In the genomic region with DNA sequence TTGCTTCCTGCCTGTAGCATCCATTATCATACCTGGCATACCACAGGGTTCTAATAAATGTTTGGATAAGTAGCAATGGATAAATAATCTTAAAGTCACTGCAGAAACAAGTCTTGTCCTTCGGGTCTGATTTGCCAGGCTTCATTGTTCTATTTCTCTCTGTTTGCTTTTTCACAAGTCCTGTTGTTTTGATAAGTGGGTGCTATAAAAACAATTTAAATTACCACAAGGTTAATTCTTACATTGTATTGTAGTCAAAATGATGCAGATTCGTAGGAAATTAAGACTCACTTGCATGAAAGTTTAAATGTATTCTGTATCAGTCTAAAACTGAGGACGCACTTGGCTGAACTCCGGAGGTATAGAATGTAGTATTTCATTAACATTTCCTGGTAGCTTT, we compare ENCODE assay signal across 14 cellular contexts.
A peak's percentile ranks its signal among the peaks of the same experiment; 100 is the strongest.
DNase-seq lines count a peak whose midpoint lies in the region; TF ChIP-seq lines count a peak whose summit lies in the region.
"Had no signal": no experiment of that assay in that cellular context is flagged by ENCODE, and none has a peak within 500 bp of the region (broad histone marks: within the 10 kb centered on the region; RNA-seq: fewer than 3 reads in every experiment).

No MANE protein-coding gene starts in this region.

- peaks cover 21% of the 10 kb centered on the region for H3K4me1 Mint-ChIP-seq in Calu3 (ENCODE audit: low read depth, unreplicated experiment)
- H3K4me1 Mint-ChIP-seq: CD4-positive, alpha-beta memory T cell had no signal

- no peaks in the 10 kb centered on the region for H3K9me3 ChIP-seq in adrenal gland (replicated peaks in 1 of 3)

- H4K5ac ChIP-seq in mesendoderm (ENCODE audit: low read length): no peak overlapping the region

- H3K27ac ChIP-seq in mesendoderm (ENCODE audit: low read depth, low read length) (no peak overlapping the region), adrenal gland (no peak overlapping the region)
- H3K27ac ChIP-seq: GM23248 had no signal

- WGBS in mesendoderm (ENCODE audit: extremely low coverage, insufficient coverage, low lambda C conversion rate): no CpG with 5 or more reads among the region's 4 CpGs
- 60 to 68% (median 63%) methylated on average over 4 of the region's 4 CpGs for WGBS in adrenal gland, 4 donors

- no peaks in the 10 kb centered on the region for H3K79me2 ChIP-seq in mesendoderm (ENCODE audit: control insufficient read depth, insufficient read depth, low read length)

- no peak overlapping the region for H3K9ac ChIP-seq in mesendoderm (ENCODE audit: low read length)
- H3K9ac ChIP-seq: GM23248 had no signal

- no peak for TF ChIP-seq POLR2A in adrenal gland (IDR thresholded peaks at IDR 0.05)

- H3K4me3 ChIP-seq in mesendoderm (ENCODE audit: low read length): no peak overlapping the region
- H3K4me3 ChIP-seq in adrenal gland: no peak overlapping the region
- H3K4me3 ChIP-seq: GM23248 had no signal

- no peak overlapping the region for H2BK120ac ChIP-seq in mesendoderm (ENCODE audit: low read depth, low read length)

- intact Hi-C loops in Calu3 (cut with micrococcal nuclease; ENCODE audit: unreplicated experiment): no loop called here
- intact Hi-C loops in adrenal gland (cut with DNase I): no loop called here

- H3K4me2 ChIP-seq in mesendoderm (ENCODE audit: low read length): no peak overlapping the region

- no peak overlapping the region for H3K4ac ChIP-seq in mesendoderm (ENCODE audit: low read depth, low read length)

- H3K27ac Mint-ChIP-seq in Calu3 (ENCODE audit: unreplicated experiment): peak overlapping the region; percentile 53
- H3K27ac Mint-ChIP-seq: CD4-positive, alpha-beta memory T cell; H9 had no signal

- no peak overlapping the region for H3K18ac ChIP-seq in mesendoderm (ENCODE audit: low read length)

- BruUV-seq in Calu3 (replicated peaks; lab: Mats Ljungman, UMichigan): no TSS peak

- H3K23ac ChIP-seq in mesendoderm (ENCODE audit: low read length): no peak overlapping the region

- DNase-seq in Calu3: no peak
- peak; percentile 2 for DNase-seq in astrocyte of the hippocampus (ENCODE audit: low read depth, low spot score)
- DNase-seq in mesendoderm: peak; percentile 14
- peak; percentile 77 for DNase-seq in renal cortical epithelial cell (ENCODE audit: low read depth)
- DNase-seq in RPMI8226: no peak
- DNase-seq in adrenal gland: no peak
- DNase-seq in dedifferentiated amniotic fluid mesenchymal stem cell (ENCODE audit: extremely low spot score): no peak
- DNase-seq: C1 segment of cervical spinal cord; CD4-positive, alpha-beta memory T cell; COR-L47; DMS 273 treated with DMSO at 0.1 percent for 48 hours; DND-41; H9 had no signal

- peaks cover 4% of the 10 kb centered on the region for H3K36me3 Mint-ChIP-seq in Calu3 (ENCODE audit: insufficient read depth, unreplicated experiment)
- H3K36me3 Mint-ChIP-seq: CD4-positive, alpha-beta memory T cell had no signal

- no peak overlapping the region for H3K56ac ChIP-seq in mesendoderm (ENCODE audit: low read length)

- no peak overlapping the region for H2BK15ac ChIP-seq in mesendoderm (replicated peaks; ENCODE audit: low read depth)

- TF ChIP-seq CTCF in Calu3 (IDR thresholded peaks at IDR 0.05; ENCODE audit: unreplicated experiment) (no peak), adrenal gland (IDR thresholded peaks at IDR 0.05) (no peak)

- no peak overlapping the region for H4K8ac ChIP-seq in mesendoderm (ENCODE audit: low read depth, low read length)

- H3K4me3 Mint-ChIP-seq in Calu3 (ENCODE audit: low read depth, unreplicated experiment): no peak overlapping the region
- H3K4me3 Mint-ChIP-seq: CD4-positive, alpha-beta memory T cell; H9 had no signal

- H3K9me3 Mint-ChIP-seq in Calu3 (ENCODE audit: low read depth, unreplicated experiment): peaks cover 2% of the 10 kb centered on the region
- H3K9me3 Mint-ChIP-seq: H9 had no signal

- H3K36me3 ChIP-seq in mesendoderm (ENCODE audit: control insufficient read depth, insufficient read depth, low read length) (no peaks in the 10 kb centered on the region), adrenal gland (replicated peaks in 1 of 2) (no peaks in the 10 kb centered on the region)

- no peaks in the 10 kb centered on the region for H3K79me1 ChIP-seq in mesendoderm (ENCODE audit: low read length)

- H3K4me1 ChIP-seq in mesendoderm (ENCODE audit: control insufficient read depth, low read depth, low read length) (peaks cover 3% of the 10 kb centered on the region), adrenal gland (replicated peaks in 1 of 2) (no peaks in the 10 kb centered on the region)

- CTCF ChIA-PET in Calu3 (lab: Charles Lee): no interaction called here

- H2BK5ac ChIP-seq in mesendoderm (ENCODE audit: low read length): no peak overlapping the region

- H3K27me3 ChIP-seq in mesendoderm (ENCODE audit: insufficient read depth, low read length, poor library complexity): no peaks in the 10 kb centered on the region
- no peaks in the 10 kb centered on the region for H3K27me3 ChIP-seq in adrenal gland

- H2AK5ac ChIP-seq in mesendoderm (ENCODE audit: low read length): no peak overlapping the region

- H3K27me3 Mint-ChIP-seq in Calu3 (ENCODE audit: unreplicated experiment): no peaks in the 10 kb centered on the region
- H3K27me3 Mint-ChIP-seq: CD4-positive, alpha-beta memory T cell had no signal

Comparison
In these comparisons a context has a peak if more than half of its experiments do, and no peak if none do; other contexts are left out.
1. DNase-seq: peak in astrocyte of the hippocampus (single experiment), mesendoderm (single experiment) and renal cortical epithelial cell (single experiment); none in Calu3 (single experiment), RPMI8226 (single experiment), adrenal gland (0 of 7) and dedifferentiated amniotic fluid mesenchymal stem cell (single experiment).